In genomic region chr3:9916346-9916733, GRCh38 we compare ENCODE assay signal across 9 cellular contexts. TPM values are rescaled to one million over a fixed set of nuclear protein-coding genes. Genes with fewer than 3 reads are reported as not detected.
DNase-seq lines count a peak whose midpoint lies in the region; ATAC-seq, FAIRE-seq and TF ChIP-seq lines count a peak whose summit lies in the region.
"Had no signal": no experiment of that assay in that cellular context is flagged by ENCODE, and none has a peak within 500 bp of the region (broad histone marks: within the 10 kb centered on the region; RNA-seq: fewer than 3 reads in every experiment).

No MANE protein-coding gene starts in this region.

- no peaks in the 10 kb centered on the region for H3K36me3 ChIP-seq in HUES6 (ENCODE audit: control insufficient read depth, insufficient read depth, low read length)
- H3K36me3 ChIP-seq in bronchial epithelial cell (ENCODE audit: control insufficient read depth, insufficient read depth, low read length) = peaks cover 8% of the 10 kb centered on the region
- peaks cover 3% of the 10 kb centered on the region for H3K36me3 ChIP-seq in mucosa of stomach (ENCODE audit: control insufficient read depth, insufficient read depth, low read length)

- H3K9ac ChIP-seq in HUES6 (ENCODE audit: low read length) = no peak overlapping the region
- peak overlapping the region; percentile 81 for H3K9ac ChIP-seq in mucosa of stomach (ENCODE audit: low read length)

- H3K27ac ChIP-seq in 22Rv1 (peak overlapping the region; percentile 89), HUES6 (ENCODE audit: low read depth, low read length) (no peak overlapping the region)

- TF ChIP-seq CTCF in 22Rv1 (IDR thresholded peaks at IDR 0.05) (no peak), bronchial epithelial cell (IDR thresholded peaks at IDR 0.05; ENCODE audit: insufficient read depth, low read length, severe bottlenecking) (no peak)

- no peak for FAIRE-seq in bronchial epithelial cell (lab: Jason Lieb, UNC)
- FAIRE-seq: TTC549 had no signal

- H3K4me1 ChIP-seq in HUES6 (ENCODE audit: control insufficient read depth, insufficient read depth, low read length) = peaks cover 17% of the 10 kb centered on the region
- peaks cover 49% of the 10 kb centered on the region for H3K4me1 ChIP-seq in mucosa of stomach (ENCODE audit: control insufficient read depth, insufficient read depth, low read length)

- H3K4me3 ChIP-seq in HUES6 (ENCODE audit: low read depth, low read length) = peak overlapping the region; percentile 37
- H3K4me3 ChIP-seq in bronchial epithelial cell (ENCODE audit: low read depth, low read length) = no peak overlapping the region
- peak overlapping the region; percentile 64 for H3K4me3 ChIP-seq in mucosa of stomach (ENCODE audit: low read length)

- ATAC-seq in HG03521 (IDR thresholded peaks at IDR 0.05; ENCODE audit: unreplicated experiment) (no peak), HG03196 (IDR thresholded peaks at IDR 0.05; ENCODE audit: unreplicated experiment) (no peak)

- H3K27me3 ChIP-seq in HUES6 (ENCODE audit: control insufficient read depth, insufficient read depth, low read length) (peaks cover 10% of the 10 kb centered on the region), bronchial epithelial cell (ENCODE audit: control insufficient read depth, insufficient read depth, low read length) (no peaks in the 10 kb centered on the region), mucosa of stomach (ENCODE audit: control insufficient read depth, insufficient read depth, low read length) (no peaks in the 10 kb centered on the region)

- H3K9me3 ChIP-seq in HUES6 (ENCODE audit: control insufficient read depth, insufficient read depth, low read depth, low read length) (peaks cover 11% of the 10 kb centered on the region), mucosa of stomach (ENCODE audit: control insufficient read depth, low read length) (no peaks in the 10 kb centered on the region)

- DNase-seq in bronchial epithelial cell (ENCODE audit: low read depth) (peak; percentile 45), kidney glomerular epithelial cell (lab: John Stamatoyannopoulos, UW) (no peak)
- DNase-seq in activated CD4-positive, CD25-positive, alpha-beta regulatory T cell (lab: John Stamatoyannopoulos, UW) = no peak

RNA-seq across cellular contexts. Expression of gene IL17RC, which starts 0.6 kb away (rescaled TPM):
- total RNA-seq in bronchial epithelial cell = 21.1 and 31.7 TPM in 2 replicates

RNA-seq across cellular contexts. Expression of gene IL17RE, which starts 13.7 kb away (rescaled TPM):
- total RNA-seq in bronchial epithelial cell = 0.53 and 2.6 TPM in 2 replicates

RNA-seq across cellular contexts. Expression of gene CRELD1, which starts 17.3 kb away (rescaled TPM):
- total RNA-seq in bronchial epithelial cell = 22.1 and 35.8 TPM in 2 replicates

RNA-seq across cellular contexts. Expression of gene JAGN1, which starts 25.9 kb away (rescaled TPM):
- total RNA-seq in bronchial epithelial cell = 24.5 and 35.5 TPM in 2 replicates

RNA-seq across cellular contexts. Expression of gene PRRT3, which starts 35.9 kb away (rescaled TPM):
- total RNA-seq in bronchial epithelial cell = 0.26 and 0.38 TPM in 2 replicates
